Comparison of ENCODE assay signal across 16 cellular contexts in the genomic region with DNA sequence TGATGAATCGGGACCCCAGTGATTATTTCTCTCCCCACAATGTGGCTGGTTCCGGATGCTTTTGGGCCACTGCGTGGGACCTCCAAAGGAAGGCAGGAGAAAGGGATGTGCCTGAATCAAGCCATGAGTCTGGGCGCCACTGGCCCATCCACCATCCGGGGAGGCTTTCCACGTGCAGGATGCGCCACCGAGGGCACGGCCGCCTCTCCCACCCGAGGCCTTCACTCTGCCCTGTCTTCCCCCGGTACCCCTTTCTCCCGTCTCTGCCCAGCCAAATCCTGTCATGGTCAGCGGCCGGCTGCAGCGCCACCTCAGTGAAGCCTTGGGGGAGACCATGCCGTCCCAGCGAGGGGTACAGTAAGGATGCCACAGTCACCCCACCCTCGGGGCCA.
"Had no signal": no experiment of that assay in that cellular context is flagged by ENCODE, and none has a peak within 500 bp of the region (broad histone marks: within the 10 kb centered on the region; RNA-seq: fewer than 3 reads in every experiment).

No MANE protein-coding gene starts in this region.

- H3K4me1 Mint-ChIP-seq: naive thymus-derived CD4-positive, alpha-beta T cell had no signal

- H3K36me3 ChIP-seq: adrenal gland, cardiac muscle cell, gastroesophageal sphincter, vagina had no signal

- DNase-seq: activated CD4-positive, alpha-beta T cell treated with anti-CD3 and anti-CD28 coated beads, Interleukin-2, amount 50 U/mL, for 1 hour; activated naive CD4-positive, alpha-beta T cell treated with anti-CD3 and anti-CD28 coated beads for 36 hours; adrenal gland; erythroblast; naive thymus-derived CD4-positive, alpha-beta T cell; retina; stimulated activated CD4-positive, alpha-beta T cell treated with anti-CD3 and anti-CD28 coated beads, Interleukin-12 subunit alpha, Interleukin-12 subunit beta, amount 100 ng/mL, for 4 hours; stimulated activated CD4-positive, alpha-beta T cell treated with anti-CD3 and anti-CD28 coated beads, Interleukin-2, amount 100 ng/mL, for 24 hours; substantia nigra had no signal

- H3K9me3 Mint-ChIP-seq: activated naive CD4-positive, alpha-beta T cell treated with anti-CD3 and anti-CD28 coated beads for 36 hours; activated T-helper 1 cell treated with anti-CD3 and anti-CD28 coated beads, Interleukin-12 subunit alpha, Interleukin-12 subunit beta, Interleukin-2, Interleukin-4 antibody, amounts not matched to agents 30 ng/mL and 10 ng/mL and 1 ng/mL, durations not matched to agents 14 hours and 24 hours and 36 hours had no signal

- H3K9me3 ChIP-seq: adrenal gland, gastroesophageal sphincter, tibial nerve, vagina had no signal

- H3K27ac Mint-ChIP-seq: activated naive CD4-positive, alpha-beta T cell treated with anti-CD3 and anti-CD28 coated beads for 36 hours; activated T-helper 1 cell treated with anti-CD3 and anti-CD28 coated beads, Interleukin-12 subunit alpha, Interleukin-12 subunit beta, Interleukin-2, Interleukin-4 antibody, amounts not matched to agents 30 ng/mL and 10 ng/mL and 1 ng/mL, durations not matched to agents 14 hours and 24 hours and 36 hours; naive thymus-derived CD4-positive, alpha-beta T cell had no signal

- H3K4me3 Mint-ChIP-seq: activated naive CD4-positive, alpha-beta T cell treated with anti-CD3 and anti-CD28 coated beads for 36 hours; activated T-helper 1 cell treated with anti-CD3 and anti-CD28 coated beads, Interleukin-12 subunit alpha, Interleukin-12 subunit beta, Interleukin-2, Interleukin-4 antibody, amounts not matched to agents 30 ng/mL and 10 ng/mL and 1 ng/mL, durations not matched to agents 14 hours and 24 hours and 36 hours; naive thymus-derived CD4-positive, alpha-beta T cell had no signal

- H3K9ac ChIP-seq: parathyroid adenoma had no signal

- H2AFZ ChIP-seq: parathyroid adenoma had no signal

- ATAC-seq: gastroesophageal sphincter; naive thymus-derived CD4-positive, alpha-beta T cell had no signal

- H3K4me3 ChIP-seq: adrenal gland, cardiac muscle cell, gastroesophageal sphincter, lung, tibial nerve, vagina had no signal

- H3K27ac ChIP-seq: adrenal gland, cardiac muscle cell, gastroesophageal sphincter, parathyroid adenoma, tibial nerve, vagina had no signal

- H3K4me1 ChIP-seq: adrenal gland, gastroesophageal sphincter, parathyroid adenoma, tibial nerve, vagina had no signal

- H3K27me3 ChIP-seq: adrenal gland, cardiac muscle cell, gastroesophageal sphincter, tibial nerve, vagina had no signal
